ENCODE assay signal across 9 cellular contexts in the genomic region with DNA sequence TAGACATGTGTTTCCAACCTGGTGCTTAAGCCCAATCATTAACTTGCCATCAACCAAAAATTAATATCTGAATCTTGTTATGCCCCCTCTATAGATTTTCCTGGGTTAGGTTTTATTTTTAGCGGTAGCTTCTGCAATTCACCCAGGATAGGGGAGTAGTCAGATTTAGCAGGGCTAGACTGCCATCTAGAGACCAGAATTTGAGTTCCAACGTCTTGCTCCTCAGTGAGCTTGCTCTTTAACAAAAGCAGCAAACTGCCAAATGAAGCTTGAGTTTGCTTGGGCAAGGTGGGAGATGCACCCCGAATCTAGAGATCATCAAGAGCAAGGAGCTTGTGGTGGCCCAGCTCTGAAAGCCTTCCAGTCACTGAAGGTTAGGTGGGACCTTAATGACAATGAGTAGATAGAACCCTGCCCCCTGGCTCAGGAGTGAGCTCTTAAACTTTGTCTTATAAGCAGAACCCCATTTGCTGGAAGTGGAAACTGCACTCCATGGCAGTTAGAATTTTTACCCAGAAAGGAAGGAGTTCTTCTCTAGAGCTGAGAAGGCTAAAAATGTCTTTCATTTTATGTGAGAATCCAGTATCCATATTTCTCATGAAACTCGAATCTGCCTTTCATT.
DNase-seq lines count a peak whose midpoint lies in the region; ATAC-seq and TF ChIP-seq lines count a peak whose summit lies in the region.
"Had no signal": no experiment of that assay in that cellular context is flagged by ENCODE, and none has a peak within 500 bp of the region (broad histone marks: within the 10 kb centered on the region; RNA-seq: fewer than 3 reads in every experiment).

No MANE protein-coding gene starts in this region.

- no peak overlapping the region for H3K27ac Mint-ChIP-seq in activated naive CD4-positive, alpha-beta T cell treated with anti-CD3 and anti-CD28 coated beads for 36 hours
- no peak overlapping the region for H3K27ac Mint-ChIP-seq in activated naive CD4-positive, alpha-beta T cell treated with anti-CD3 and anti-CD28 coated beads, Interleukin-2, amount 10 ng/mL, durations not matched to agents 7 days and 5 days
- H3K27ac Mint-ChIP-seq in osteocyte (ENCODE audit: unreplicated experiment): no peak overlapping the region
- no peak overlapping the region for H3K27ac Mint-ChIP-seq in CD4-positive, alpha-beta T cell
- H3K27ac Mint-ChIP-seq: activated naive CD8-positive, alpha-beta T cell treated with anti-CD3 and anti-CD28 coated beads, Interleukin-2, amount 10 ng/mL, durations not matched to agents 7 days and 5 days had no signal

- POLR2A ChIA-PET in CD4-positive, alpha-beta T cell (lab: Charles Lee): no interaction called here

- H3K9me3 Mint-ChIP-seq in activated naive CD4-positive, alpha-beta T cell treated with anti-CD3 and anti-CD28 coated beads for 36 hours: no peaks in the 10 kb centered on the region
- H3K9me3 Mint-ChIP-seq in activated naive CD4-positive, alpha-beta T cell treated with anti-CD3 and anti-CD28 coated beads, Interleukin-2, amount 10 ng/mL, durations not matched to agents 7 days and 5 days: peaks cover 2% of the 10 kb centered on the region
- H3K9me3 Mint-ChIP-seq in osteocyte (ENCODE audit: unreplicated experiment): no peaks in the 10 kb centered on the region
- no peaks in the 10 kb centered on the region for H3K9me3 Mint-ChIP-seq in CD4-positive, alpha-beta T cell
- H3K9me3 Mint-ChIP-seq: activated naive CD8-positive, alpha-beta T cell treated with anti-CD3 and anti-CD28 coated beads, Interleukin-2, amount 10 ng/mL, durations not matched to agents 7 days and 5 days had no signal

- H3K27me3 Mint-ChIP-seq in activated naive CD4-positive, alpha-beta T cell treated with anti-CD3 and anti-CD28 coated beads for 36 hours (ENCODE audit: low read depth): no peaks in the 10 kb centered on the region
- H3K27me3 Mint-ChIP-seq in activated naive CD4-positive, alpha-beta T cell treated with anti-CD3 and anti-CD28 coated beads, Interleukin-2, amount 10 ng/mL, durations not matched to agents 7 days and 5 days: no peaks in the 10 kb centered on the region
- H3K27me3 Mint-ChIP-seq in osteocyte (ENCODE audit: unreplicated experiment): peaks cover 19% of the 10 kb centered on the region
- H3K27me3 Mint-ChIP-seq in CD4-positive, alpha-beta T cell: no peaks in the 10 kb centered on the region
- H3K27me3 Mint-ChIP-seq: activated naive CD8-positive, alpha-beta T cell treated with anti-CD3 and anti-CD28 coated beads, Interleukin-2, amount 10 ng/mL, durations not matched to agents 7 days and 5 days had no signal

- H3K9me3 ChIP-seq in CD4-positive, alpha-beta T cell (ENCODE audit: control insufficient read depth, low read length): no peaks in the 10 kb centered on the region

- no peaks in the 10 kb centered on the region for H3K4me1 ChIP-seq in foreskin keratinocyte

- H3K4me3 ChIP-seq in LNCaP clone FGC (ENCODE audit: low read depth, low read length): peak overlapping the region; percentile 1; the same call in 1 of the 2 replicates

- no peaks in the 10 kb centered on the region for H3K4me1 Mint-ChIP-seq in activated naive CD4-positive, alpha-beta T cell treated with anti-CD3 and anti-CD28 coated beads for 36 hours (ENCODE audit: low read depth)
- no peaks in the 10 kb centered on the region for H3K4me1 Mint-ChIP-seq in activated naive CD4-positive, alpha-beta T cell treated with anti-CD3 and anti-CD28 coated beads, Interleukin-2, amount 10 ng/mL, durations not matched to agents 7 days and 5 days
- H3K4me1 Mint-ChIP-seq in osteocyte (ENCODE audit: unreplicated experiment): peaks cover 15% of the 10 kb centered on the region
- no peaks in the 10 kb centered on the region for H3K4me1 Mint-ChIP-seq in CD4-positive, alpha-beta T cell (ENCODE audit: low read depth)
- H3K4me1 Mint-ChIP-seq: activated naive CD8-positive, alpha-beta T cell treated with anti-CD3 and anti-CD28 coated beads, Interleukin-2, amount 10 ng/mL, durations not matched to agents 7 days and 5 days had no signal

- peaks cover 7% of the 10 kb centered on the region for H3K27me3 ChIP-seq in foreskin keratinocyte
- no peaks in the 10 kb centered on the region for H3K27me3 ChIP-seq in CD4-positive, alpha-beta T cell (ENCODE audit: control insufficient read depth, insufficient read depth, low read length)

- H3K27ac ChIP-seq in foreskin keratinocyte: no peak overlapping the region
- H3K27ac ChIP-seq in CD4-positive, alpha-beta T cell (ENCODE audit: low read depth, low read length): no peak overlapping the region

- no peak overlapping the region for H3K4me3 Mint-ChIP-seq in activated naive CD4-positive, alpha-beta T cell treated with anti-CD3 and anti-CD28 coated beads for 36 hours
- no peak overlapping the region for H3K4me3 Mint-ChIP-seq in activated naive CD4-positive, alpha-beta T cell treated with anti-CD3 and anti-CD28 coated beads, Interleukin-2, amount 10 ng/mL, durations not matched to agents 7 days and 5 days
- no peak overlapping the region for H3K4me3 Mint-ChIP-seq in osteocyte (ENCODE audit: unreplicated experiment)
- H3K4me3 Mint-ChIP-seq in CD4-positive, alpha-beta T cell: no peak overlapping the region
- H3K4me3 Mint-ChIP-seq: activated naive CD8-positive, alpha-beta T cell treated with anti-CD3 and anti-CD28 coated beads, Interleukin-2, amount 10 ng/mL, durations not matched to agents 7 days and 5 days had no signal

- TF ChIP-seq CTCF in LNCaP clone FGC (IDR thresholded peaks at IDR 0.05; ENCODE audit: control insufficient read depth, extremely low read depth, insufficient read depth) (peak; percentile 77), foreskin keratinocyte (conservative IDR thresholded peaks at IDR 0.05) (peak; percentile 78), osteocyte (IDR thresholded peaks at IDR 0.05) (peak; percentile 84)
- TF ChIP-seq CTCF in CD4-positive, alpha-beta T cell (IDR thresholded peaks at IDR 0.05): no peak

- H3K36me3 Mint-ChIP-seq in activated naive CD4-positive, alpha-beta T cell treated with anti-CD3 and anti-CD28 coated beads for 36 hours (ENCODE audit: low read depth): no peaks in the 10 kb centered on the region
- no peaks in the 10 kb centered on the region for H3K36me3 Mint-ChIP-seq in activated naive CD4-positive, alpha-beta T cell treated with anti-CD3 and anti-CD28 coated beads, Interleukin-2, amount 10 ng/mL, durations not matched to agents 7 days and 5 days
- H3K36me3 Mint-ChIP-seq in osteocyte (ENCODE audit: unreplicated experiment): no peaks in the 10 kb centered on the region
- H3K36me3 Mint-ChIP-seq in CD4-positive, alpha-beta T cell (ENCODE audit: low read depth): no peaks in the 10 kb centered on the region
- H3K36me3 Mint-ChIP-seq: activated naive CD8-positive, alpha-beta T cell treated with anti-CD3 and anti-CD28 coated beads, Interleukin-2, amount 10 ng/mL, durations not matched to agents 7 days and 5 days had no signal

- peak; percentile 99 for ATAC-seq in SK-N-SH treated with all-trans-retinoic acid at 6 μM for 48 hours
- peak; percentile 75 for ATAC-seq in foreskin keratinocyte
- no peak for ATAC-seq in CD4-positive, alpha-beta T cell (ENCODE audit: poor library complexity)

- peak; percentile 21 for DNase-seq in activated naive CD4-positive, alpha-beta T cell treated with anti-CD3 and anti-CD28 coated beads for 36 hours
- no peak for DNase-seq in activated naive CD4-positive, alpha-beta T cell treated with anti-CD3 and anti-CD28 coated beads, Interleukin-2, amount 10 ng/mL, durations not matched to agents 7 days and 5 days
- DNase-seq in LNCaP clone FGC (ENCODE audit: low read depth) (peak; percentile 64), foreskin keratinocyte (peak; percentile 13 to 49), osteocyte (ENCODE audit: extremely low spot score, unreplicated experiment) (no peak), cerebellar nuclear complex (lab: John Stamatoyannopoulos, UW) (no peak)
- no peak for DNase-seq in CD4-positive, alpha-beta T cell
- DNase-seq: activated naive CD8-positive, alpha-beta T cell treated with anti-CD3 and anti-CD28 coated beads, Interleukin-2, amount 10 ng/mL, durations not matched to agents 7 days and 5 days had no signal

- intact Hi-C loops in activated naive CD4-positive, alpha-beta T cell treated with anti-CD3 and anti-CD28 coated beads for 36 hours (cut with micrococcal nuclease): no loop called here
- intact Hi-C loops in CD4-positive, alpha-beta T cell (cut with DNase I, micrococcal nuclease): no loop called here

- CTCF ChIA-PET in activated naive CD4-positive, alpha-beta T cell treated with anti-CD3 and anti-CD28 coated beads for 36 hours (lab: Charles Lee): interaction anchor here (0.7 to 1.3 kb wide), 2 partner anchors 8 to 752 kb away, joined by 3 to 4 read pairs; no protein-coding TSS in a partner anchor
- CTCF ChIA-PET in activated naive CD4-positive, alpha-beta T cell treated with anti-CD3 and anti-CD28 coated beads, Interleukin-2, amount 10 ng/mL, durations not matched to agents 7 days and 5 days (lab: Charles Lee): interaction anchor here (0.6 kb wide), 1 partner anchor 172 kb away, joined by 3 read pairs; no protein-coding TSS in a partner anchor
- CTCF ChIA-PET in CD4-positive, alpha-beta T cell (lab: Charles Lee): no interaction called here

TF ChIP-seq in SK-N-SH treated with all-trans-retinoic acid at 6 μM for 48 hours, 23 proteins besides CTCF, POLR2A, EP300 and RAD21:
- TF ChIP-seq TOX (CRISPR knock-in tag; IDR thresholded peaks at IDR 0.05; ENCODE audit: borderline replicate concordance) (no peak), ZFP30 (CRISPR knock-in tag; IDR thresholded peaks at IDR 0.05) (no peak), ZNF70 (CRISPR knock-in tag; IDR thresholded peaks at IDR 0.05) (no peak), ZFP3 (CRISPR knock-in tag; IDR thresholded peaks at IDR 0.05) (0 out of 2 replicates have a peak, but pooled peaks have one; percentile 61), ZC3H10 (CRISPR knock-in tag; IDR thresholded peaks at IDR 0.05) (no peak), ZNF8 (CRISPR knock-in tag; IDR thresholded peaks at IDR 0.05) (no peak)
- TF ChIP-seq, protein P1, sequence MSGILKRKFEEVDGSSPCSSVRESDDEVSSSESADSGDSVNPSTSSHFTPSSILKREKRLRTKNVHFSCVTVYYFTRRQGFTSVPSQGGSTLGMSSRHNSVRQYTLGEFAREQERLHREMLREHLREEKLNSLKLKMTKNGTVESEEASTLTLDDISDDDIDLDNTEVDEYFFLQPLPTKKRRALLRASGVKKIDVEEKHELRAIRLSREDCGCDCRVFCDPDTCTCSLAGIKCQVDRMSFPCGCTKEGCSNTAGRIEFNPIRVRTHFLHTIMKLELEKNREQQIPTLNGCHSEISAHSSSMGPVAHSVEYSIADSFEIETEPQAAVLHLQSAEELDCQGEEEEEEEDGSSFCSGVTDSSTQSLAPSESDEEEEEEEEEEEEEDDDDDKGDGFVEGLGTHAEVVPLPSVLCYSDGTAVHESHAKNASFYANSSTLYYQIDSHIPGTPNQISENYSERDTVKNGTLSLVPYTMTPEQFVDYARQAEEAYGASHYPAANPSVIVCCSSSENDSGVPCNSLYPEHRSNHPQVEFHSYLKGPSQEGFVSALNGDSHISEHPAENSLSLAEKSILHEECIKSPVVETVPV (CRISPR knock-in tag; IDR thresholded peaks at IDR 0.05): no peak

Comparison
In these comparisons a context has a peak if more than half of its experiments do, and no peak if none do; other contexts are left out.
1. DNase-seq: peak in activated naive CD4-positive, alpha-beta T cell treated with anti-CD3 and anti-CD28 coated beads for 36 hours (single experiment), LNCaP clone FGC (single experiment) and foreskin keratinocyte (2 of 2); none in activated naive CD4-positive, alpha-beta T cell treated with anti-CD3 and anti-CD28 coated beads, Interleukin-2, amount 10 ng/mL, durations not matched to agents 7 days and 5 days (single experiment), osteocyte (single experiment), cerebellar nuclear complex (0 of 2) and CD4-positive, alpha-beta T cell (0 of 10).